14 cellular contexts compared by ENCODE assay signal in genomic region chr10:128036746-128037542, GRCh38.
A peak's percentile ranks its signal among the peaks of the same experiment; 100 is the strongest.
DNase-seq lines count a peak whose midpoint lies in the region; ATAC-seq and TF ChIP-seq lines count a peak whose summit lies in the region.
"Had no signal": no experiment of that assay in that cellular context is flagged by ENCODE, and none has a peak within 500 bp of the region (broad histone marks: within the 10 kb centered on the region; RNA-seq: fewer than 3 reads in every experiment).

No MANE protein-coding gene starts in this region.

- H3K4me3 Mint-ChIP-seq in activated T-helper 17 cell treated with anti-CD3 and anti-CD28 coated beads, Interleukin-2, amount 50 U/mL, for 72 hours, result no peak overlapping the region
- H3K4me3 Mint-ChIP-seq in stimulated activated memory B cell treated with anti-CD40 and anti-IgM and Interleukin-4, amounts not matched to agents 10 μg/mL and 1 μg/mL and 100 μg/mL, for 72 hours, result no peak overlapping the region

- H3K4me1 ChIP-seq in cardiac muscle cell (ENCODE audit: low read depth), result no peaks in the 10 kb centered on the region
- H3K4me1 ChIP-seq in left ventricle myocardium inferior, result peaks cover 8% of the 10 kb centered on the region
- H3K4me1 ChIP-seq in foreskin keratinocyte, result peaks cover 5% of the 10 kb centered on the region

- TF ChIP-seq CTCF in cardiac muscle cell (IDR thresholded peaks at IDR 0.05; ENCODE audit: low read depth, low read length) (no peak), left ventricle myocardium inferior (IDR thresholded peaks at IDR 0.05; ENCODE audit: borderline replicate concordance) (no peak), foreskin keratinocyte (conservative IDR thresholded peaks at IDR 0.05) (no peak)

- no peaks in the 10 kb centered on the region for H3K9me3 Mint-ChIP-seq in activated T-helper 17 cell treated with anti-CD3 and anti-CD28 coated beads, Interleukin-2, amount 50 U/mL, for 72 hours
- H3K9me3 Mint-ChIP-seq in stimulated activated memory B cell treated with anti-CD40 and anti-IgM and Interleukin-4, amounts not matched to agents 10 μg/mL and 1 μg/mL and 100 μg/mL, for 72 hours, result no peaks in the 10 kb centered on the region

- no peaks in the 10 kb centered on the region for H3K9me3 ChIP-seq in cardiac muscle cell (ENCODE audit: low read depth)
- H3K9me3 ChIP-seq in left ventricle myocardium inferior (replicated peaks), result no peaks in the 10 kb centered on the region

- no peaks in the 10 kb centered on the region for H3K27me3 Mint-ChIP-seq in activated T-helper 17 cell treated with anti-CD3 and anti-CD28 coated beads, Interleukin-2, amount 50 U/mL, for 72 hours
- H3K27me3 Mint-ChIP-seq in stimulated activated memory B cell treated with anti-CD40 and anti-IgM and Interleukin-4, amounts not matched to agents 10 μg/mL and 1 μg/mL and 100 μg/mL, for 72 hours, result peaks cover 11% of the 10 kb centered on the region

- no peak overlapping the region for H3K27ac ChIP-seq in cardiac muscle cell
- no peak overlapping the region for H3K27ac ChIP-seq in left ventricle myocardium inferior (replicated peaks)
- H3K27ac ChIP-seq in foreskin keratinocyte, result no peak overlapping the region
- H3K27ac ChIP-seq: dorsolateral prefrontal cortex had no signal

- no peaks in the 10 kb centered on the region for H3K36me3 ChIP-seq in cardiac muscle cell
- no peaks in the 10 kb centered on the region for H3K36me3 ChIP-seq in left ventricle myocardium inferior

- DNase-seq in cardiac muscle cell (ENCODE audit: low read depth in 1 of 2, low spot score in 1 of 2) (peak; percentile 12 to 47), left ventricle myocardium inferior (no peak), foreskin keratinocyte (peak in 1 of 2 donors; percentile 29), OCI-M2 (lab: John Stamatoyannopoulos, UW; ENCODE audit: unreplicated experiment) (no peak), NCI-H524 (lab: John Stamatoyannopoulos, UW) (no peak), anterior cingulate cortex (lab: John Stamatoyannopoulos, UW) (no peak)
- DNase-seq: activated CD4-positive, CD25-positive, alpha-beta regulatory T cell treated with anti-CD3 and anti-CD28 coated beads, Interleukin-2, amount 50 U/mL, for 72 hours; activated effector memory CD4-positive, alpha-beta T cell treated with anti-CD3 and anti-CD28 coated beads, Interleukin-2, amount 50 U/mL, for 16 hours; DMS79; dorsolateral prefrontal cortex; glutamatergic neuron; NCI-H1105 had no signal

- no peaks in the 10 kb centered on the region for H3K36me3 Mint-ChIP-seq in activated T-helper 17 cell treated with anti-CD3 and anti-CD28 coated beads, Interleukin-2, amount 50 U/mL, for 72 hours (ENCODE audit: low read depth)
- no peaks in the 10 kb centered on the region for H3K36me3 Mint-ChIP-seq in stimulated activated memory B cell treated with anti-CD40 and anti-IgM and Interleukin-4, amounts not matched to agents 10 μg/mL and 1 μg/mL and 100 μg/mL, for 72 hours

- no peak for ATAC-seq in activated T-helper 17 cell treated with anti-CD3 and anti-CD28 coated beads, Interleukin-2, amount 50 U/mL, for 72 hours (replicated peaks)
- peak; percentile 75 for ATAC-seq in foreskin keratinocyte
- ATAC-seq in stimulated activated memory B cell treated with anti-CD40 and anti-IgM and Interleukin-4, amounts not matched to agents 10 μg/mL and 1 μg/mL and 100 μg/mL, for 72 hours, result no peak

- no peaks in the 10 kb centered on the region for H3K27me3 ChIP-seq in cardiac muscle cell
- H3K27me3 ChIP-seq in left ventricle myocardium inferior (ENCODE audit: low read depth), result no peaks in the 10 kb centered on the region
- no peaks in the 10 kb centered on the region for H3K27me3 ChIP-seq in foreskin keratinocyte
- H3K27me3 ChIP-seq: dorsolateral prefrontal cortex had no signal

- H3K27ac Mint-ChIP-seq in activated T-helper 17 cell treated with anti-CD3 and anti-CD28 coated beads, Interleukin-2, amount 50 U/mL, for 72 hours, result peak overlapping the region; percentile 41
- H3K27ac Mint-ChIP-seq in stimulated activated memory B cell treated with anti-CD40 and anti-IgM and Interleukin-4, amounts not matched to agents 10 μg/mL and 1 μg/mL and 100 μg/mL, for 72 hours, result peak overlapping the region; percentile 18

- H3K4me3 ChIP-seq in cardiac muscle cell (no peak overlapping the region), left ventricle myocardium inferior (no peak overlapping the region)
- H3K4me3 ChIP-seq: dorsolateral prefrontal cortex had no signal

- intact Hi-C loops in left ventricle myocardium inferior (cut with micrococcal nuclease), result no loop called here

- H3K4me1 Mint-ChIP-seq in activated T-helper 17 cell treated with anti-CD3 and anti-CD28 coated beads, Interleukin-2, amount 50 U/mL, for 72 hours, result peaks cover 8% of the 10 kb centered on the region
- peaks cover 6% of the 10 kb centered on the region for H3K4me1 Mint-ChIP-seq in stimulated activated memory B cell treated with anti-CD40 and anti-IgM and Interleukin-4, amounts not matched to agents 10 μg/mL and 1 μg/mL and 100 μg/mL, for 72 hours

Comparison
In these comparisons a context has a peak if more than half of its experiments do, and no peak if none do; other contexts are left out.
1. DNase-seq: peak in cardiac muscle cell (2 of 2); none in left ventricle myocardium inferior (single experiment), OCI-M2 (single experiment), NCI-H524 (0 of 2) and anterior cingulate cortex (0 of 58).